ENCODE assay signal across 8 cellular contexts in genomic region chr3:3998140-3998977, GRCh38.
A peak's percentile ranks its signal among the peaks of the same experiment; 100 is the strongest.
DNase-seq lines count a peak whose midpoint lies in the region; ATAC-seq and TF ChIP-seq lines count a peak whose summit lies in the region.

No MANE protein-coding gene starts in this region.

- H3K36me3 Mint-ChIP-seq in activated T-helper 17 cell treated with anti-CD3 and anti-CD28 coated beads, Interleukin-2, amount 50 U/mL, for 72 hours (ENCODE audit: low read depth), result no peaks in the 10 kb centered on the region

- H3K4me3 Mint-ChIP-seq in activated T-helper 17 cell treated with anti-CD3 and anti-CD28 coated beads, Interleukin-2, amount 50 U/mL, for 72 hours, result no peak overlapping the region

- peak; percentile 55 for TF ChIP-seq CTCF in astrocyte of the cerebellum (IDR thresholded peaks at IDR 0.05; ENCODE audit: low read depth, low read length, missing control alignments)

- ATAC-seq in GM18858 (IDR thresholded peaks at IDR 0.05; ENCODE audit: unreplicated experiment) (peak; percentile 86), HG02973 (IDR thresholded peaks at IDR 0.05; ENCODE audit: unreplicated experiment) (peak; percentile 87)
- no peak for ATAC-seq in activated T-helper 17 cell treated with anti-CD3 and anti-CD28 coated beads, Interleukin-2, amount 50 U/mL, for 72 hours (replicated peaks)

- no peak overlapping the region for H3K27ac Mint-ChIP-seq in activated T-helper 17 cell treated with anti-CD3 and anti-CD28 coated beads, Interleukin-2, amount 50 U/mL, for 72 hours

- H3K4me3 ChIP-seq in astrocyte of the cerebellum (ENCODE audit: low read depth, low read length), result no peak overlapping the region

- DNase-seq in D341Med (ENCODE audit: low spot score) (peak; percentile 46), NCI-H2171 treated with DMSO at 0.1 percent for 48 hours (lab: John Stamatoyannopoulos, UW) (peak; percentile 27), astrocyte of the cerebellum (ENCODE audit: low read depth) (peak; percentile 45), medulla oblongata (ENCODE audit: extremely low spot score) (peak; percentile 49), posterior cingulate gyrus (no peak)

- in situ Hi-C loops in astrocyte of the cerebellum (cut with HindIII; ENCODE audit: low sequenced_read_pairs), result no loop called here

- H3K9me3 Mint-ChIP-seq in activated T-helper 17 cell treated with anti-CD3 and anti-CD28 coated beads, Interleukin-2, amount 50 U/mL, for 72 hours, result no peaks in the 10 kb centered on the region

- intact Hi-C loops in posterior cingulate gyrus (cut with DNase I), result loop anchor here (5.0 kb wide), 1 partner anchor 796 kb away; no protein-coding TSS in a partner anchor

- H3K4me1 Mint-ChIP-seq in activated T-helper 17 cell treated with anti-CD3 and anti-CD28 coated beads, Interleukin-2, amount 50 U/mL, for 72 hours, result no peaks in the 10 kb centered on the region

- no peaks in the 10 kb centered on the region for H3K27me3 Mint-ChIP-seq in activated T-helper 17 cell treated with anti-CD3 and anti-CD28 coated beads, Interleukin-2, amount 50 U/mL, for 72 hours

Comparison
In these comparisons a context has a peak if more than half of its experiments do, and no peak if none do; other contexts are left out.
1. DNase-seq: peak in D341Med (single experiment), NCI-H2171 treated with DMSO at 0.1 percent for 48 hours (single experiment), astrocyte of the cerebellum (single experiment) and medulla oblongata (single experiment); none in posterior cingulate gyrus (0 of 10).